6 cellular contexts compared by ENCODE assay signal in the genomic region with DNA sequence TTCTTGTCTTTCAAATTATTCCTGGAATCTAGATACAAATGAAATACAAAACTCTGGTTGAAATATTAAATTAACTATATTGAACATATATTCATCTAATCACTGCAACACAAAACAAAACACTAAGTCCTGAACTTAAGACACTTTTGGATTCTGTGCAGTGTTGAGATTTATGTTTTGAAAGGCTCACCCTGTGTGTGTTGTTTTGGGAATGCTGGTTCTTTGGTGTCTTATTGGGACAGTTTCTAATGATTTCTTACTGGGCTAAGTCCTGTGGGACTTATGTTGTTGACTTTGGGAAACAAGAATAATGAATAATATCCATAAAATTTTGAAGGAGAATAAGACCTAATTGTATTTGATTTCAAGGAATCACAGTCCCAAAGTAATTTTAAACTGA.
"Had no signal": no experiment of that assay in that cellular context is flagged by ENCODE, and none has a peak within 500 bp of the region (broad histone marks: within the 10 kb centered on the region; RNA-seq: fewer than 3 reads in every experiment).

No MANE protein-coding gene starts in this region.

- H3K27ac Mint-ChIP-seq: GM23338, H9 had no signal

- H3K27ac ChIP-seq: HL-60 had no signal

- H3K9me3 Mint-ChIP-seq: GM23338, H9, IgD-negative memory B cell had no signal

- H3K4me1 Mint-ChIP-seq: H9, IgD-negative memory B cell had no signal

- H3K4me3 Mint-ChIP-seq: GM23338, H9 had no signal

- DNase-seq: H9, HCEC 1CT had no signal

- H3K4me3 ChIP-seq: GM23338 had no signal

- H3K4me2 ChIP-seq: GM23338 had no signal

- H2AFZ ChIP-seq: GM23338 had no signal

- ATAC-seq: GM23338, HepG2 had no signal
